Comparison of ENCODE assay signal across 14 cellular contexts in the genomic region with DNA sequence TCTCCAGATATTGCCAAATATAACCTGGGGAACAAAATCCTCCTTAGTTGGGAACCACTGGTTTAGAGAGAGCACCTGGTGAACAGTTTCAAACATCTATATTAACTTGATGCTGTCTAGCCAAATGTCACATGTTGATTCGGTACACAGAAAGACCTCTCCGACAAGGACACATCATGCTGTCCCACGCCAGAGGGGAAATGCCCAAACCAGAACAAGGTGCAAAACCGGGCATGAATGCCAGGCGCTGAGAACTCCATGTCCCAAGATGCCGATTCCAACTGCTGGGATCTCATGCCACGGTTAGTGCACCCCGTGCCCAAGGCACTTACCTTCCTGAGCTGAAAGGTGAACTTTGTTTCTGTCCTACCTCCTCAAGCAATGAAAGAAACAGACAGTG.
DNase-seq lines count a peak whose midpoint lies in the region; ATAC-seq and TF ChIP-seq lines count a peak whose summit lies in the region.
"Had no signal": no experiment of that assay in that cellular context is flagged by ENCODE, and none has a peak within 500 bp of the region (broad histone marks: within the 10 kb centered on the region; RNA-seq: fewer than 3 reads in every experiment).

No MANE protein-coding gene starts in this region.

- no peak overlapping the region for H3K4me3 ChIP-seq in PC-3 (ENCODE audit: low read length)
- H3K4me3 ChIP-seq in heart left ventricle, result no peak overlapping the region
- H3K4me3 ChIP-seq in right atrium auricular region, result no peak overlapping the region
- H3K4me3 ChIP-seq: BLaER1, GM23248 had no signal

- no peaks in the 10 kb centered on the region for H3K36me3 ChIP-seq in PC-3 (ENCODE audit: low read depth, low read length)
- peaks cover 0 to 9% (median 0%) of the 10 kb centered on the region in 9 donors for H3K36me3 ChIP-seq in heart left ventricle
- no peaks in the 10 kb centered on the region for H3K36me3 ChIP-seq in right atrium auricular region

- TF ChIP-seq CTCF in PC-3 (conservative IDR thresholded peaks at IDR 0.05; ENCODE audit: low read depth, low read length), result no peak
- TF ChIP-seq CTCF in heart left ventricle (IDR thresholded peaks at IDR 0.05), result no peak
- TF ChIP-seq CTCF in right atrium auricular region (IDR thresholded peaks at IDR 0.05), result no peak

- H3F3A ChIP-seq in PC-3 (ENCODE audit: low read length, unreplicated experiment), result no peaks in the 10 kb centered on the region

- no TSS peak for BruUV-seq in PC-3 (replicated peaks; lab: Mats Ljungman, UMichigan)

- H4K20me1 ChIP-seq in PC-3 (ENCODE audit: low read length), result no peaks in the 10 kb centered on the region

- POLR2A ChIA-PET in PC-3 (lab: Charles Lee; ENCODE audit: unreplicated experiment), result no interaction called here

- H3K4me2 ChIP-seq in PC-3 (ENCODE audit: low read length), result no peak overlapping the region
- H3K4me2 ChIP-seq: BLaER1 had no signal

- H3K27ac ChIP-seq in PC-3 (ENCODE audit: low read length), result peak overlapping the region; percentile 86; the same call in 1 of the 2 replicates
- peak overlapping the region in 2 of 12 donors; percentile 45 to 47 for H3K27ac ChIP-seq in heart left ventricle
- peak overlapping the region; percentile 41 to 79 for H3K27ac ChIP-seq in right atrium auricular region
- H3K27ac ChIP-seq: BLaER1, GM23248 had no signal

- H2AFZ ChIP-seq in PC-3 (ENCODE audit: low read length), result no peak overlapping the region
- H2AFZ ChIP-seq: GM23248 had no signal

- H3K9me2 ChIP-seq in PC-3 (replicated peaks; ENCODE audit: low read length), result no peaks in the 10 kb centered on the region

- 0 out of 2 replicates have a peak, but pooled peaks cover 6% of the 10 kb centered on the region for H3K9me3 ChIP-seq in PC-3 (ENCODE audit: low read length)
- H3K9me3 ChIP-seq in heart left ventricle, result peaks cover 0 to 19% (median 0%) of the 10 kb centered on the region in 12 donors
- H3K9me3 ChIP-seq in right atrium auricular region, result peaks cover 0 to 10% of the 10 kb centered on the region in 2 donors

- H3K27me3 ChIP-seq in PC-3 (ENCODE audit: low read length) (no peaks in the 10 kb centered on the region), heart left ventricle (no peaks in the 10 kb centered on the region), right atrium auricular region (no peaks in the 10 kb centered on the region)
- H3K27me3 ChIP-seq: BLaER1 had no signal

- 65 to 86% (median 74%) methylated on average over 8 of the region's 8 CpGs for WGBS in heart left ventricle, 4 donors

- CTCF ChIA-PET in PC-3 (lab: Charles Lee), result no interaction called here

- no peak for ATAC-seq in PC-3
- ATAC-seq in heart left ventricle, result peak; percentile 83 to 90 (median 86)
- no peak for ATAC-seq in GM21737 (IDR thresholded peaks at IDR 0.05; ENCODE audit: unreplicated experiment)
- no peak for ATAC-seq in GM21381 (IDR thresholded peaks at IDR 0.05; ENCODE audit: unreplicated experiment)
- ATAC-seq in HG03354 (IDR thresholded peaks at IDR 0.05; ENCODE audit: poor library complexity, severe bottlenecking, unreplicated experiment), result no peak
- no peak for ATAC-seq in GM21786 (IDR thresholded peaks at IDR 0.05; ENCODE audit: unreplicated experiment)
- ATAC-seq: HCT116 had no signal

- DNase-seq in PC-3, result no peak
- peak in 2 of 5 donors; percentile 51 to 61 for DNase-seq in heart left ventricle
- no peak for DNase-seq in right atrium auricular region (ENCODE audit: low spot score)
- DNase-seq: Caco-2; CD8-positive, alpha-beta memory T cell; DND-41; GF-D8; GM23248 had no signal

- intact Hi-C loops in PC-3 (cut with micrococcal nuclease) (loop anchor here (5.0 kb wide), 1 partner anchor 48 kb away; no protein-coding TSS in a partner anchor), heart left ventricle (cut with DNase I) (no loop called here)

- H3K79me2 ChIP-seq in PC-3 (ENCODE audit: low read length), result no peaks in the 10 kb centered on the region; the same call in 1 of the 2 replicates

- no peak overlapping the region; the same call in 1 of the 2 replicates for H3K9ac ChIP-seq in PC-3 (ENCODE audit: low read length)
- H3K9ac ChIP-seq: BLaER1, GM23248 had no signal

- no peak for TF ChIP-seq POLR2A in heart left ventricle (IDR thresholded peaks at IDR 0.05)

- H3K4me1 ChIP-seq in PC-3 (ENCODE audit: insufficient read depth, low read length) (peaks cover 12% of the 10 kb centered on the region), heart left ventricle (peaks cover 0 to 17% (median 3%) of the 10 kb centered on the region in 12 donors), right atrium auricular region (no peaks in the 10 kb centered on the region)
- H3K4me1 ChIP-seq: Caco-2 had no signal

Comparison
In these comparisons a context has a peak if more than half of its experiments do, and no peak if none do; other contexts are left out.
1. ATAC-seq: peak in heart left ventricle (4 of 4); none in PC-3 (single experiment), GM21737 (single experiment), GM21381 (single experiment), HG03354 (single experiment) and GM21786 (single experiment).